Comparison of ENCODE assay signal across 22 cellular contexts in the genomic region with DNA sequence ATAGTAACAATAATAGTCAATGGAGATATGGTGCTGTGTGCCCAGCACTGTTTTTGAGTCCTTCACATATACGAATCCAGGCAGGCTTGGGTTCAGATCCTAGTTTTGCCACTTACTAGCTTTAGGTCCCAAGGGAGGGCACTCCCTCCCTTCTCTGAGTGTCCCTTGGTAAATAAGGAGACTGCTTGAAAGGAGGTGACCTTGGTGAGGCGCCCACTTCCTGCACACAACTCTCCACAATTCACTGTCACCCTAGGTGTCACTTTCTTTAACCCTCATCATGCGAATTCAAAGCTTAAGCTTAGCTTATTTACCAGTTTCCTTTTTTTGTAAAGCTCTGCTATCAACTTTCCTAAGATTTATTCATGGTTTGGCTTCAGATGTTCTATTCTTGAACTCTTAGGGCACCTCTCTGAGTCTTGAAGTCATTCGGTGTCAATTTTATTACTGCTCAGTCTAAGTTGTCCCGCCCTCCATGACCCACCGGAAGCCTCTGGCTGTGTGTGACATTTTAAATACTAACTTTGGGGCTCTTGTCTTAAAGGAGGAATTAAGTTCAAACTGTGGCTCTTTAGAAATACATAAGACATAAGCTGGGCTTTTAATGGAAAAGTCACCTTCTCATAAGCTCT.
DNase-seq lines count a peak whose midpoint lies in the region; ATAC-seq and TF ChIP-seq lines count a peak whose summit lies in the region.
"Had no signal": no experiment of that assay in that cellular context is flagged by ENCODE, and none has a peak within 500 bp of the region (broad histone marks: within the 10 kb centered on the region; RNA-seq: fewer than 3 reads in every experiment).

No MANE protein-coding gene starts in this region.

- H3K4me3 Mint-ChIP-seq in activated CD8-positive, alpha-beta memory T cell treated with anti-CD3 and anti-CD28 coated beads, Interleukin-2, amount 10 ng/mL, durations not matched to agents 7 days and 5 days = no peak overlapping the region
- H3K4me3 Mint-ChIP-seq in endodermal cell = peak overlapping the region; percentile 3
- H3K4me3 Mint-ChIP-seq: activated naive CD8-positive, alpha-beta T cell treated with anti-CD3 and anti-CD28 coated beads, Interleukin-2, amount 50 U/mL, for 24 hours; CD4-positive, CD25-positive, alpha-beta regulatory T cell; stimulated activated naive CD8-positive, alpha-beta T cell treated with anti-CD3 and anti-CD28 coated beads, Interleukin-15, amount 100 ng/mL, for 72 hours; T-cell had no signal

- H4K8ac ChIP-seq in mesendoderm (ENCODE audit: low read depth, low read length) = no peak overlapping the region

- H2BK5ac ChIP-seq in mesendoderm (ENCODE audit: low read length) = peak overlapping the region; percentile 61

- intact Hi-C loops in thyroid gland (cut with DNase I) = no loop called here

- H3K9me3 Mint-ChIP-seq in activated CD8-positive, alpha-beta memory T cell treated with anti-CD3 and anti-CD28 coated beads, Interleukin-2, amount 10 ng/mL, durations not matched to agents 7 days and 5 days (ENCODE audit: low read depth) = peaks cover 3% of the 10 kb centered on the region
- H3K9me3 Mint-ChIP-seq in endodermal cell = peaks cover 19% of the 10 kb centered on the region

- peak; percentile 41 for DNase-seq in activated CD8-positive, alpha-beta memory T cell treated with anti-CD3 and anti-CD28 coated beads, Interleukin-2, amount 10 ng/mL, durations not matched to agents 7 days and 5 days
- DNase-seq in activated CD8-positive, alpha-beta memory T cell treated with anti-CD3 and anti-CD28 coated beads for 24 hours = no peak
- DNase-seq in endodermal cell (peak; percentile 41), mesendoderm (no peak), thyroid gland (peak in 1 of 2 donors; percentile 20), NCI-H1694 (lab: John Stamatoyannopoulos, UW) (no peak)
- DNase-seq: activated CD4-positive, CD25-positive, alpha-beta regulatory T cell; activated naive CD8-positive, alpha-beta T cell treated with anti-CD3 and anti-CD28 coated beads, Interleukin-2, amount 50 U/mL, for 24 hours; CD4-positive, CD25-positive, alpha-beta regulatory T cell; central memory CD4-positive, alpha-beta T cell; dorsolateral prefrontal cortex; mammary epithelial cell; NCI-H2107; NCI-H446 treated with DMSO at 0.1 percent for 48 hours; NCI-H82; RPMI8226; stimulated activated naive CD8-positive, alpha-beta T cell treated with anti-CD3 and anti-CD28 coated beads, Interleukin-15, amount 100 ng/mL, for 72 hours; T-cell; tibial artery had no signal

- H3K4me1 ChIP-seq in endodermal cell (ENCODE audit: control insufficient read depth, insufficient read depth, low read length) (peaks cover 12% of the 10 kb centered on the region), mesendoderm (ENCODE audit: control insufficient read depth, low read depth, low read length) (peaks cover 4% of the 10 kb centered on the region), thyroid gland (peaks cover 24 to 27% of the 10 kb centered on the region in 2 donors)
- H3K4me1 ChIP-seq: tibial artery had no signal

- no peak for ATAC-seq in activated CD8-positive, alpha-beta memory T cell treated with anti-CD3 and anti-CD28 coated beads, Interleukin-2, amount 10 ng/mL, durations not matched to agents 7 days and 5 days
- ATAC-seq in HG02763 (IDR thresholded peaks at IDR 0.05; ENCODE audit: unreplicated experiment) (no peak), HG02970 (IDR thresholded peaks at IDR 0.05; ENCODE audit: low FRiP score, unreplicated experiment) (no peak)
- ATAC-seq: activated naive CD8-positive, alpha-beta T cell treated with anti-CD3 and anti-CD28 coated beads, Interleukin-2, amount 50 U/mL, for 24 hours; stimulated activated naive CD8-positive, alpha-beta T cell treated with anti-CD3 and anti-CD28 coated beads, Interleukin-15, amount 100 ng/mL, for 72 hours; T-cell had no signal

- peak overlapping the region; percentile 23 for H2BK120ac ChIP-seq in mesendoderm (ENCODE audit: low read depth, low read length)

- TF ChIP-seq CTCF in endodermal cell (conservative IDR thresholded peaks at IDR 0.05) (no peak), thyroid gland (IDR thresholded peaks at IDR 0.05) (no peak)

- 85 to 92% methylated on average over 4 to 6 of the region's 6 CpGs for WGBS in endodermal cell (ENCODE audit: insufficient coverage in 1 of 2, insufficient read length in 1 of 2), 2 experiments
- WGBS in mesendoderm (ENCODE audit: extremely low coverage, insufficient coverage, low lambda C conversion rate) = no CpG with 5 or more reads among the region's 6 CpGs
- 81 to 83% methylated on average over 6 of the region's 6 CpGs for WGBS in thyroid gland, 2 donors

- CTCF ChIA-PET in activated CD8-positive, alpha-beta memory T cell treated with anti-CD3 and anti-CD28 coated beads, Interleukin-2, amount 10 ng/mL, durations not matched to agents 7 days and 5 days (lab: Charles Lee) = interaction anchor here (1.0 kb wide), 1 partner anchor 24 kb away, joined by 6 read pairs; no protein-coding TSS in a partner anchor

- H3K27ac ChIP-seq in endodermal cell (ENCODE audit: low read depth, low read length) (no peak overlapping the region), mesendoderm (ENCODE audit: low read depth, low read length) (peak overlapping the region; percentile 67), thyroid gland (peak overlapping the region; percentile 27 to 73 (median 66))
- H3K27ac ChIP-seq: dorsolateral prefrontal cortex, skin epidermis, tibial artery had no signal

- H3K4ac ChIP-seq in mesendoderm (ENCODE audit: low read depth, low read length) = peak overlapping the region; percentile 84

- peaks cover 3% of the 10 kb centered on the region for H3K27me3 Mint-ChIP-seq in activated CD8-positive, alpha-beta memory T cell treated with anti-CD3 and anti-CD28 coated beads, Interleukin-2, amount 10 ng/mL, durations not matched to agents 7 days and 5 days
- H3K27me3 Mint-ChIP-seq in endodermal cell (ENCODE audit: insufficient read depth) = peaks cover 1% of the 10 kb centered on the region

- peaks cover 9% of the 10 kb centered on the region for H3K4me1 Mint-ChIP-seq in activated CD8-positive, alpha-beta memory T cell treated with anti-CD3 and anti-CD28 coated beads, Interleukin-2, amount 10 ng/mL, durations not matched to agents 7 days and 5 days
- peaks cover 39% of the 10 kb centered on the region for H3K4me1 Mint-ChIP-seq in endodermal cell
- H3K4me1 Mint-ChIP-seq: activated naive CD8-positive, alpha-beta T cell treated with anti-CD3 and anti-CD28 coated beads, Interleukin-2, amount 50 U/mL, for 24 hours; CD4-positive, CD25-positive, alpha-beta regulatory T cell; T-cell had no signal

- no peak overlapping the region for H3K27ac Mint-ChIP-seq in activated CD8-positive, alpha-beta memory T cell treated with anti-CD3 and anti-CD28 coated beads, Interleukin-2, amount 10 ng/mL, durations not matched to agents 7 days and 5 days
- H3K27ac Mint-ChIP-seq in endodermal cell = peak overlapping the region; percentile 89
- H3K27ac Mint-ChIP-seq: activated naive CD8-positive, alpha-beta T cell treated with anti-CD3 and anti-CD28 coated beads, Interleukin-2, amount 50 U/mL, for 24 hours; CD4-positive, CD25-positive, alpha-beta regulatory T cell; stimulated activated naive CD8-positive, alpha-beta T cell treated with anti-CD3 and anti-CD28 coated beads, Interleukin-15, amount 100 ng/mL, for 72 hours; T-cell had no signal

- H3K9me3 ChIP-seq in endodermal cell (ENCODE audit: control insufficient read depth, low read length) (peaks cover 13% of the 10 kb centered on the region), thyroid gland (no peaks in the 10 kb centered on the region)
- H3K9me3 ChIP-seq: tibial artery had no signal

- H3K36me3 ChIP-seq in endodermal cell (ENCODE audit: control insufficient read depth, insufficient read depth, low read length) = no peaks in the 10 kb centered on the region
- no peaks in the 10 kb centered on the region for H3K36me3 ChIP-seq in mesendoderm (ENCODE audit: control insufficient read depth, insufficient read depth, low read length)
- H3K36me3 ChIP-seq in thyroid gland = no peaks in the 10 kb centered on the region
- H3K36me3 ChIP-seq: tibial artery had no signal

- peak overlapping the region; percentile 64 for H2AK5ac ChIP-seq in mesendoderm (ENCODE audit: low read length)

- H3K23ac ChIP-seq in mesendoderm (ENCODE audit: low read length) = no peak overlapping the region

- H3K4me3 ChIP-seq in endodermal cell (ENCODE audit: low read length) (peak overlapping the region; percentile 61), mesendoderm (ENCODE audit: low read length) (no peak overlapping the region), thyroid gland (replicated peaks in 1 of 3) (no peak overlapping the region)
- H3K4me3 ChIP-seq: dorsolateral prefrontal cortex, skin epidermis, tibial artery had no signal

- H4K5ac ChIP-seq in mesendoderm (ENCODE audit: low read length) = no peak overlapping the region

- H3K4me2 ChIP-seq in mesendoderm (ENCODE audit: low read length) = no peak overlapping the region

- H3K56ac ChIP-seq in mesendoderm (ENCODE audit: low read length) = no peak overlapping the region

- peak overlapping the region; percentile 83 for H3K18ac ChIP-seq in mesendoderm (ENCODE audit: low read length)

- H3K27me3 ChIP-seq in endodermal cell (ENCODE audit: control insufficient read depth, insufficient read depth, low read length, poor library complexity, severe bottlenecking) = no peaks in the 10 kb centered on the region
- no peaks in the 10 kb centered on the region for H3K27me3 ChIP-seq in mesendoderm (ENCODE audit: insufficient read depth, low read length, poor library complexity)
- no peaks in the 10 kb centered on the region for H3K27me3 ChIP-seq in thyroid gland
- H3K27me3 ChIP-seq: tibial artery had no signal

- H3K79me2 ChIP-seq in mesendoderm (ENCODE audit: control insufficient read depth, insufficient read depth, low read length) = no peaks in the 10 kb centered on the region

- no peak overlapping the region for H2BK15ac ChIP-seq in mesendoderm (replicated peaks; ENCODE audit: low read depth)

- H3K79me1 ChIP-seq in mesendoderm (ENCODE audit: low read length) = no peaks in the 10 kb centered on the region

- no peak for TF ChIP-seq POLR2A in thyroid gland (IDR thresholded peaks at IDR 0.05)

- H3K36me3 Mint-ChIP-seq in activated CD8-positive, alpha-beta memory T cell treated with anti-CD3 and anti-CD28 coated beads, Interleukin-2, amount 10 ng/mL, durations not matched to agents 7 days and 5 days = no peaks in the 10 kb centered on the region
- peaks cover 4% of the 10 kb centered on the region for H3K36me3 Mint-ChIP-seq in endodermal cell (ENCODE audit: low read depth)
- H3K36me3 Mint-ChIP-seq: CD4-positive, CD25-positive, alpha-beta regulatory T cell; T-cell had no signal

- H3K9ac ChIP-seq in endodermal cell (ENCODE audit: extremely low read depth, low read length, poor library complexity, severe bottlenecking) (no peak overlapping the region), mesendoderm (ENCODE audit: low read length) (no peak overlapping the region)

Comparison
In these comparisons a context has a peak if more than half of its experiments do, and no peak if none do; other contexts are left out.
1. DNase-seq: peak in activated CD8-positive, alpha-beta memory T cell treated with anti-CD3 and anti-CD28 coated beads, Interleukin-2, amount 10 ng/mL, durations not matched to agents 7 days and 5 days (single experiment) and endodermal cell (single experiment); none in activated CD8-positive, alpha-beta memory T cell treated with anti-CD3 and anti-CD28 coated beads for 24 hours (single experiment), mesendoderm (single experiment) and NCI-H1694 (single experiment).